20 cellular contexts compared by ENCODE assay signal in genomic region chr1:234680331-234680904, GRCh38.
DNase-seq lines count a peak whose midpoint lies in the region; ATAC-seq, FAIRE-seq and TF ChIP-seq lines count a peak whose summit lies in the region.
"Had no signal": no experiment of that assay in that cellular context is flagged by ENCODE, and none has a peak within 500 bp of the region (broad histone marks: within the 10 kb centered on the region; RNA-seq: fewer than 3 reads in every experiment).

No MANE protein-coding gene starts in this region.

- H3K9me3 ChIP-seq in HepG2 (ENCODE audit: low read length) (0 out of 2 replicates have a peak, but pooled peaks cover 2% of the 10 kb centered on the region), right lobe of liver (no peaks in the 10 kb centered on the region), Panc1 (ENCODE audit: control insufficient read depth, insufficient read depth, low read depth, low read length) (peaks cover 9% of the 10 kb centered on the region), prostate gland (no peaks in the 10 kb centered on the region)

- no peaks in the 10 kb centered on the region for H3K36me3 Mint-ChIP-seq in activated T-helper 17 cell treated with anti-CD3 and anti-CD28 coated beads, Interleukin-2, amount 50 U/mL, for 72 hours (ENCODE audit: low read depth)

- H3K27me3 ChIP-seq in HepG2 (ENCODE audit: control insufficient read depth in 1 of 2, insufficient read depth in 2 of 2, low read length in 2 of 2) = no peaks in the 10 kb centered on the region
- no peaks in the 10 kb centered on the region for H3K27me3 ChIP-seq in right lobe of liver
- H3K27me3 ChIP-seq in Panc1 (ENCODE audit: control insufficient read depth, insufficient read depth, low read length) = no peaks in the 10 kb centered on the region
- H3K27me3 ChIP-seq in prostate gland (replicated peaks; ENCODE audit: insufficient read depth) = no peaks in the 10 kb centered on the region

- no peak for TF ChIP-seq RAD21 in HepG2 (CRISPR knock-in tag; IDR thresholded peaks at IDR 0.05)

- DNase-seq in HepG2 (ENCODE audit: low spot score) = no peak
- DNase-seq in right lobe of liver = no peak
- DNase-seq in HEK293T (ENCODE audit: extremely low spot score) = no peak
- DNase-seq in Panc1 (ENCODE audit: low read depth, low spot score) = no peak
- peak; percentile 0 for DNase-seq in prostate gland (ENCODE audit: low spot score)
- no peak for DNase-seq in 8988T
- DNase-seq: AML-193; CD4-positive, alpha-beta T cell; DMS153; DMS79; GM23248; HFFc6 had no signal

- H2AFZ ChIP-seq in HepG2 (ENCODE audit: low read length) = no peak overlapping the region
- H2AFZ ChIP-seq: GM23248 had no signal

- intact Hi-C loops in HepG2 (cut with micrococcal nuclease; ENCODE audit: unreplicated experiment) (loop anchor here (5.0 kb wide), 1 partner anchor 68 kb away; the partner anchor contains the start of gene IRF2BP2), right lobe of liver (cut with DNase I) (no loop called here), Panc1 (cut with micrococcal nuclease; ENCODE audit: unreplicated experiment) (no loop called here), prostate gland (cut with DNase I) (no loop called here)

- TF ChIP-seq EP300 in HepG2 (IDR thresholded peaks at IDR 0.05; ENCODE audit: low read depth in 2 of 2, low read length in 2 of 2) (no peak), HepG2 (CRISPR knock-in tag; IDR thresholded peaks at IDR 0.05; ENCODE audit: borderline replicate concordance) (no peak)

- no peak overlapping the region for H3K4me3 ChIP-seq in HepG2 (replicated peaks in 1 of 3; ENCODE audit: insufficient read depth in 1 of 3, low read depth in 2 of 3, low read length in 3 of 3)
- H3K4me3 ChIP-seq in right lobe of liver = no peak overlapping the region
- no peak overlapping the region for H3K4me3 ChIP-seq in Panc1 (ENCODE audit: low read depth in 2 of 2, low read length in 2 of 2)
- H3K4me3 ChIP-seq in prostate gland = no peak overlapping the region
- H3K4me3 ChIP-seq: A549, GM12878, GM23248, HAP-1 had no signal

- H3K27ac ChIP-seq in HepG2 (ENCODE audit: extremely low read length, insufficient read depth, low read length) = no peak overlapping the region
- H3K27ac ChIP-seq in right lobe of liver = no peak overlapping the region
- peak overlapping the region; percentile 32; the same call in 1 of the 2 replicates for H3K27ac ChIP-seq in Panc1 (ENCODE audit: low read length)
- H3K27ac ChIP-seq in prostate gland = no peak overlapping the region
- H3K27ac ChIP-seq: C4-2B, GM23248, KMS-11 had no signal

- in situ Hi-C loops in HepG2 (cut with HindIII; ENCODE audit: extremely low pct_ligation_motif_present, low pct_unique_long_range_greater_than_20kb) = no loop called here
- in situ Hi-C loops in Panc1 (cut with HindIII; ENCODE audit: low pct_unique_long_range_greater_than_20kb, low sequenced_read_pairs) = no loop called here

- TF ChIP-seq CTCF in HepG2 (CRISPR knock-in tag; IDR thresholded peaks at IDR 0.05) (no peak), right lobe of liver (IDR thresholded peaks at IDR 0.05) (no peak), Panc1 (IDR thresholded peaks at IDR 0.05) (no peak), prostate gland (IDR thresholded peaks at IDR 0.05) (no peak)

- ATAC-seq in HepG2 (no peak), right lobe of liver (no peak), Panc1 (no peak), HG03520 (IDR thresholded peaks at IDR 0.05; ENCODE audit: unreplicated experiment) (no peak)
- no peak for ATAC-seq in activated T-helper 17 cell treated with anti-CD3 and anti-CD28 coated beads, Interleukin-2, amount 50 U/mL, for 72 hours (replicated peaks)
- ATAC-seq: A549 had no signal

- H3K79me2 ChIP-seq in HepG2 (ENCODE audit: insufficient read depth, low read length) = no peaks in the 10 kb centered on the region

- no TSS peak for BruUV-seq in HepG2 (replicated peaks; lab: Mats Ljungman, UMichigan)
- no TSS peak for BruUV-seq in Panc1 (replicated peaks; lab: Mats Ljungman, UMichigan)

- 98% methylated on average over 8 of the region's 8 CpGs for WGBS in HepG2 (ENCODE audit: low lambda C conversion rate)
- 94% methylated on average over 8 of the region's 8 CpGs for WGBS in right lobe of liver (ENCODE audit: insufficient coverage, low coverage, low lambda C conversion rate, missing lambda C conversion rate)
- 98% methylated on average over 8 of the region's 8 CpGs for WGBS in prostate gland

- H3K4me2 ChIP-seq in HepG2 (ENCODE audit: low read depth, low read length) = no peak overlapping the region
- H3K4me2 ChIP-seq: A549, KMS-11 had no signal

- H3K4me1 ChIP-seq in HepG2 (ENCODE audit: insufficient read depth, low read length) (peaks cover 35% of the 10 kb centered on the region), right lobe of liver (peaks cover 0 to 14% (median 3%) of the 10 kb centered on the region in 4 donors), Panc1 (ENCODE audit: control insufficient read depth, insufficient read depth, low read length) (peaks cover 18% of the 10 kb centered on the region), prostate gland (replicated peaks) (no peaks in the 10 kb centered on the region)

- H3K9me3 Mint-ChIP-seq in activated T-helper 17 cell treated with anti-CD3 and anti-CD28 coated beads, Interleukin-2, amount 50 U/mL, for 72 hours = no peaks in the 10 kb centered on the region
- H3K9me3 Mint-ChIP-seq: CD4-positive, alpha-beta T cell; HFFc6 had no signal

- H3K4me3 Mint-ChIP-seq in activated T-helper 17 cell treated with anti-CD3 and anti-CD28 coated beads, Interleukin-2, amount 50 U/mL, for 72 hours = no peak overlapping the region
- H3K4me3 Mint-ChIP-seq: CD4-positive, alpha-beta T cell; HFFc6 had no signal

- H3K9ac ChIP-seq in HepG2 (ENCODE audit: insufficient read depth, low read depth, low read length) = no peak overlapping the region
- H3K9ac ChIP-seq: GM23248, KMS-11 had no signal

- no peak for FAIRE-seq in HepG2 (lab: Jason Lieb, UNC)
- FAIRE-seq: A549, GM12878, GM19239 had no signal

- no peaks in the 10 kb centered on the region for H3K27me3 Mint-ChIP-seq in activated T-helper 17 cell treated with anti-CD3 and anti-CD28 coated beads, Interleukin-2, amount 50 U/mL, for 72 hours
- H3K27me3 Mint-ChIP-seq: CD4-positive, alpha-beta T cell had no signal

- H4K20me1 ChIP-seq in HepG2 (ENCODE audit: insufficient read depth, low read length) = no peaks in the 10 kb centered on the region

- TF ChIP-seq POLR2A in HepG2 (IDR thresholded peaks at IDR 0.05; ENCODE audit: insufficient read depth in 1 of 2, low read depth in 2 of 2, low read length in 2 of 2) (no peak), right lobe of liver (IDR thresholded peaks at IDR 0.05) (no peak), prostate gland (IDR thresholded peaks at IDR 0.05) (no peak)

- H3K27ac Mint-ChIP-seq in activated T-helper 17 cell treated with anti-CD3 and anti-CD28 coated beads, Interleukin-2, amount 50 U/mL, for 72 hours = no peak overlapping the region
- H3K27ac Mint-ChIP-seq: CD4-positive, alpha-beta T cell; HFFc6 had no signal

- H3K4me1 Mint-ChIP-seq in activated T-helper 17 cell treated with anti-CD3 and anti-CD28 coated beads, Interleukin-2, amount 50 U/mL, for 72 hours = peaks cover 6% of the 10 kb centered on the region

- POLR2A ChIA-PET in HepG2 (lab: Yijun Ruan, JAX) (no interaction called here), HEK293T (lab: Yijun Ruan, JAX) (no interaction called here), Panc1 (lab: Charles Lee) (no interaction called here)

- H3K36me3 ChIP-seq in HepG2 (replicated peaks in 1 of 2; ENCODE audit: control insufficient read depth in 1 of 2, insufficient read depth in 2 of 2, low read length in 2 of 2) (no peaks in the 10 kb centered on the region), right lobe of liver (no peaks in the 10 kb centered on the region), Panc1 (ENCODE audit: control insufficient read depth, insufficient read depth, low read length) (no peaks in the 10 kb centered on the region), prostate gland (no peaks in the 10 kb centered on the region)
- H3K36me3 ChIP-seq: HAP-1 had no signal

- CTCF ChIA-PET in HepG2 (lab: Yijun Ruan, JAX; ENCODE audit: low intra/inter-chr PET ratio, low total read pairs) (no interaction called here), HEK293T (lab: Yijun Ruan, JAX) (no interaction called here), Panc1 (lab: Charles Lee) (no interaction called here)

TF ChIP-seq in HepG2, 621 proteins besides CTCF, POLR2A, EP300 and RAD21 (continues in another document):
- no peak for TF ChIP-seq MBD4 (IDR thresholded peaks at IDR 0.05; ENCODE audit: borderline replicate concordance, low read length)
- no peak for TF ChIP-seq ZNF564 (CRISPR knock-in tag; IDR thresholded peaks at IDR 0.05)
- TF ChIP-seq ZEB1 (IDR thresholded peaks at IDR 0.05; ENCODE audit: insufficient replicate concordance, low read depth) = no peak
- no peak for TF ChIP-seq ATF7 (IDR thresholded peaks at IDR 0.05)
- TF ChIP-seq ATF7 (CRISPR knock-in tag; IDR thresholded peaks at IDR 0.05) = no peak
- TF ChIP-seq ZNF138 (CRISPR knock-in tag; IDR thresholded peaks at IDR 0.05; ENCODE audit: low read depth) = no peak

TF ChIP-seq in HEK293T, 16 proteins besides CTCF, POLR2A, EP300 and RAD21:
- TF ChIP-seq TARDBP (IDR thresholded peaks at IDR 0.05) (0 out of 2 replicates have a peak, but pooled peaks have one; percentile 27), PKNOX1 (IDR thresholded peaks at IDR 0.05) (no peak), ARNT (IDR thresholded peaks at IDR 0.05) (no peak)
